Comparison of ENCODE assay signal across 1 cellular context in the genomic region with DNA sequence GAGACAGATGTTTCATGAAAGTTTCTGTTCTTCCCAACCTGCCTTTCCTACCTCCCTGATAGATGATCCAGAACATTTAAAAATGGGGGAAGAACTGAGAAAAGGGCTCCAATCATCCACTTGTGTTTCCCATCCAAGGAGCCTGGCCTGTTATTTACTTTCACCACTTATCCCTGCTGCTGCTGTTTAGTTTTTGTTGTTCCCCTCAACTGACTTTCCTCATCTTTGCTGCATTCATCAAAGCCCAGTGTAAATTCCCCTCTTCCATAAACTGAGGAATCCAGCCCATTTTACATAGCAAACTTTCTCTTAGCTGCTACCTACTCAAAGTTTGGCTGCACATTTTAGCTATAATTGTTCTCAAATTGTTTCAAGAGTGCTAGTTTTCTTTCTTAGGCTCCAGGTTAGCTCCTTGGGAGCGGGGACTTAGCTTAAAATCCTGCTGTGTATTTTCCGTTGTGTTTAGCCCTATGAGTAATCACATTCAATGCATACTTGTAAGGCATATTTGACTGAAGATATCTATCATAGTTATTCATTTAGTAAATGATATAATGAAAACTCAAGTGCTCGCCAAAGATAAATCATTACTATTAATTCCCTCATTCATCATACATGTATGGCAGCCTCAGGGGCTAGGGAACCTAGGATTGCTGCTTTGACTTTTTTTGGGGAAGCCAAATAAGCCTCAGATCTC.
TF ChIP-seq lines count a peak whose summit lies in the region.

No MANE protein-coding gene starts in this region.

TF ChIP-seq in IMR-90, 13 proteins besides CTCF, POLR2A, EP300 and RAD21:
- TF ChIP-seq CHD1 (IDR thresholded peaks at IDR 0.05; ENCODE audit: low read depth, low read length) (no peak), CEBPB (IDR thresholded peaks at IDR 0.05; ENCODE audit: low read depth, low read length) (no peak), NFE2L2 (IDR thresholded peaks at IDR 0.05; ENCODE audit: low read depth, low read length) (no peak), FOS (IDR thresholded peaks at IDR 0.05; ENCODE audit: low read depth, low read length) (no peak), SMC3 (IDR thresholded peaks at IDR 0.05; ENCODE audit: low read depth, low read length) (no peak), RFX5 (IDR thresholded peaks at IDR 0.05; ENCODE audit: low read depth, low read length) (no peak), MAZ (IDR thresholded peaks at IDR 0.05; ENCODE audit: borderline replicate concordance, low read depth, low read length) (no peak), BHLHE40 (IDR thresholded peaks at IDR 0.05; ENCODE audit: low read depth, low read length) (no peak), RCOR1 (IDR thresholded peaks at IDR 0.05; ENCODE audit: insufficient replicate concordance, low read length) (no peak), MXI1 (IDR thresholded peaks at IDR 0.05; ENCODE audit: borderline replicate concordance, low read depth, low read length) (no peak), MAFK (IDR thresholded peaks at IDR 0.05; ENCODE audit: low read depth, low read length) (no peak)
- TF ChIP-seq, protein P1, sequence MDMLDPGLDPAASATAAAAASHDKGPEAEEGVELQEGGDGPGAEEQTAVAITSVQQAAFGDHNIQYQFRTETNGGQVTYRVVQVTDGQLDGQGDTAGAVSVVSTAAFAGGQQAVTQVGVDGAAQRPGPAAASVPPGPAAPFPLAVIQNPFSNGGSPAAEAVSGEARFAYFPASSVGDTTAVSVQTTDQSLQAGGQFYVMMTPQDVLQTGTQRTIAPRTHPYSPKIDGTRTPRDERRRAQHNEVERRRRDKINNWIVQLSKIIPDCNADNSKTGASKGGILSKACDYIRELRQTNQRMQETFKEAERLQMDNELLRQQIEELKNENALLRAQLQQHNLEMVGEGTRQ (IDR thresholded peaks at IDR 0.05; ENCODE audit: low read depth, low read length) = no peak
- TF ChIP-seq, protein P2, sequence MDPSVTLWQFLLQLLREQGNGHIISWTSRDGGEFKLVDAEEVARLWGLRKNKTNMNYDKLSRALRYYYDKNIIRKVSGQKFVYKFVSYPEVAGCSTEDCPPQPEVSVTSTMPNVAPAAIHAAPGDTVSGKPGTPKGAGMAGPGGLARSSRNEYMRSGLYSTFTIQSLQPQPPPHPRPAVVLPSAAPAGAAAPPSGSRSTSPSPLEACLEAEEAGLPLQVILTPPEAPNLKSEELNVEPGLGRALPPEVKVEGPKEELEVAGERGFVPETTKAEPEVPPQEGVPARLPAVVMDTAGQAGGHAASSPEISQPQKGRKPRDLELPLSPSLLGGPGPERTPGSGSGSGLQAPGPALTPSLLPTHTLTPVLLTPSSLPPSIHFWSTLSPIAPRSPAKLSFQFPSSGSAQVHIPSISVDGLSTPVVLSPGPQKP (IDR thresholded peaks at IDR 0.05; ENCODE audit: borderline replicate concordance, low read depth, low read length) = no peak
